In genomic region chr10:29448756-29449592, GRCh38 we compare ENCODE assay signal across 8 cellular contexts.
DNase-seq lines count a peak whose midpoint lies in the region; ATAC-seq and TF ChIP-seq lines count a peak whose summit lies in the region.
"Not testable (repeated sequence)": the region's sequence is repeated elsewhere in the genome, so short reads cannot be mapped to it uniquely, and the experiment has no call there.

No MANE protein-coding gene starts in this region.

- H3K36me3 Mint-ChIP-seq in activated T-cell treated with anti-CD3 and anti-CD28 coated beads, Interleukin-2, amount 50 U/mL, for 4 hours (ENCODE audit: insufficient read depth); naive thymus-derived CD4-positive, alpha-beta T cell: not testable (repeated sequence)

- H3K4me3 Mint-ChIP-seq in activated T-cell treated with anti-CD3 and anti-CD28 coated beads, Interleukin-2, amount 50 U/mL, for 4 hours = not testable (repeated sequence)
- H3K4me3 Mint-ChIP-seq in naive thymus-derived CD4-positive, alpha-beta T cell = peak overlapping the region in 2 of 10 donors; percentile 25 to 43

- ATAC-seq in GM21723 (IDR thresholded peaks at IDR 0.05; ENCODE audit: unreplicated experiment) = peak; percentile 92
- ATAC-seq in activated T-cell treated with anti-CD3 and anti-CD28 coated beads, Interleukin-2, amount 50 U/mL, for 4 hours = peak; percentile 84 to 86
- ATAC-seq in naive thymus-derived CD4-positive, alpha-beta T cell = peak; percentile 87

- not testable (repeated sequence) for H3K4me1 ChIP-seq in Karpas-422 (ENCODE audit: low read length); naive thymus-derived CD4-positive, alpha-beta T cell (ENCODE audit: control insufficient read depth in 2 of 2, insufficient read depth in 2 of 2, low read length in 2 of 2)
- H3K4me1 ChIP-seq in esophagus squamous epithelium = peaks cover 0 to 22% (median 4%) of the 10 kb centered on the region in 3 donors

- not testable (repeated sequence) for H3K9me3 Mint-ChIP-seq in activated T-cell treated with anti-CD3 and anti-CD28 coated beads, Interleukin-2, amount 50 U/mL, for 4 hours; naive thymus-derived CD4-positive, alpha-beta T cell

- CTCF ChIA-PET in RWPE1 (lab: Yijun Ruan, JAX) = interaction anchor here (0.6 to 1.6 kb wide), 9 partner anchors 10 to 458 kb away, joined by 3 to 8 read pairs (median 4); no protein-coding TSS in a partner anchor
- CTCF ChIA-PET in naive thymus-derived CD4-positive, alpha-beta T cell (lab: Charles Lee) = interaction anchor here (0.7 to 0.9 kb wide), 3 partner anchors 14 to 1794 kb away, joined by 3 to 5 read pairs (median 4); no protein-coding TSS in a partner anchor

- TF ChIP-seq POLR2A in esophagus squamous epithelium (IDR thresholded peaks at IDR 0.05) = not testable (repeated sequence)

- intact Hi-C loops in esophagus squamous epithelium (cut with DNase I) = loop anchor here (5.0 kb wide), 1 partner anchor 67 kb away; no protein-coding TSS in a partner anchor
- intact Hi-C loops in naive thymus-derived CD4-positive, alpha-beta T cell (cut with micrococcal nuclease) = loop anchor here (1.0 to 5.0 kb wide), 8 partner anchors 48 to 785 kb away; no protein-coding TSS in a partner anchor

- WGBS in esophagus squamous epithelium, 2 donors = 17 to 25% methylated on average over 11 to 18 of the region's 21 CpGs

- POLR2A ChIA-PET in RWPE1 (lab: Yijun Ruan, JAX; ENCODE audit: low non-redundant PET); naive thymus-derived CD4-positive, alpha-beta T cell (lab: Charles Lee): not testable (repeated sequence)

- H3K27ac Mint-ChIP-seq in naive thymus-derived CD4-positive, alpha-beta T cell = not testable (repeated sequence)

- not testable (repeated sequence) for H2AFZ ChIP-seq in Karpas-422 (ENCODE audit: low read length)

- DNase-seq in DMS79 treated with DMSO at 0.1 percent for 48 hours (lab: John Stamatoyannopoulos, UW) (peak; percentile 0), Karpas-422 (peak; percentile 79), RWPE1 (ENCODE audit: low spot score) (peak; percentile 31)
- peak; percentile 74 for DNase-seq in activated T-cell treated with anti-CD3 and anti-CD28 coated beads, Interleukin-2, amount 50 U/mL, for 4 hours
- not testable (repeated sequence) for DNase-seq in esophagus squamous epithelium (lab: John Stamatoyannopoulos, UW)
- DNase-seq in naive thymus-derived CD4-positive, alpha-beta T cell = peak; percentile 31 to 79 (median 65)
- peak; percentile 50 to 64 for DNase-seq in stimulated activated CD8-positive, alpha-beta memory T cell treated with anti-CD3 and anti-CD28 coated beads, Interleukin-7, amount 100 ng/mL, for 1 hour (ENCODE audit: low read depth in 2 of 2)

- not testable (repeated sequence) for H3K27ac ChIP-seq in Karpas-422 (ENCODE audit: low read length); RWPE1; esophagus squamous epithelium; naive thymus-derived CD4-positive, alpha-beta T cell (ENCODE audit: low read depth, low read length)

- not testable (repeated sequence) for H3K4me2 ChIP-seq in Karpas-422 (ENCODE audit: low read depth, low read length, poor library complexity, severe bottlenecking)

- not testable (repeated sequence) for H4K20me1 ChIP-seq in Karpas-422 (ENCODE audit: insufficient read depth, low read depth, low read length)

- not testable (repeated sequence) for H3K9me3 ChIP-seq in Karpas-422 (ENCODE audit: low read length); esophagus squamous epithelium; naive thymus-derived CD4-positive, alpha-beta T cell (ENCODE audit: control insufficient read depth in 2 of 3, low read length in 3 of 3)

- H3K4me1 Mint-ChIP-seq in activated T-cell treated with anti-CD3 and anti-CD28 coated beads, Interleukin-2, amount 50 U/mL, for 4 hours (ENCODE audit: low read depth) = not testable (repeated sequence)
- H3K4me1 Mint-ChIP-seq in naive thymus-derived CD4-positive, alpha-beta T cell = peaks cover 0 to 17% (median 7%) of the 10 kb centered on the region in 7 donors

- not testable (repeated sequence) for H3K79me2 ChIP-seq in Karpas-422 (ENCODE audit: low read length)

- H3K36me3 ChIP-seq in Karpas-422 (ENCODE audit: insufficient read depth, low read length); esophagus squamous epithelium; naive thymus-derived CD4-positive, alpha-beta T cell (ENCODE audit: control insufficient read depth in 2 of 3, insufficient read depth in 3 of 3, low read length in 3 of 3): not testable (repeated sequence)

- not testable (repeated sequence) for H3K4me3 ChIP-seq in Karpas-422 (ENCODE audit: low read length); esophagus squamous epithelium; naive thymus-derived CD4-positive, alpha-beta T cell (ENCODE audit: low read length)

- not testable (repeated sequence) for H3K9ac ChIP-seq in Karpas-422 (ENCODE audit: low read length)

- H3K9me2 ChIP-seq in Karpas-422 (replicated peaks; ENCODE audit: insufficient read depth, low read length) = not testable (repeated sequence)

- peak; percentile 71 for TF ChIP-seq CTCF in RWPE1 (conservative IDR thresholded peaks at IDR 0.05; ENCODE audit: low read depth)
- TF ChIP-seq CTCF in esophagus squamous epithelium (IDR thresholded peaks at IDR 0.05) = peak; percentile 59 to 93 (median 80)

- H3K27me3 ChIP-seq in Karpas-422 (ENCODE audit: low read length); esophagus squamous epithelium; naive thymus-derived CD4-positive, alpha-beta T cell (ENCODE audit: control insufficient read depth in 2 of 2, insufficient read depth in 2 of 2, low read length in 2 of 2): not testable (repeated sequence)

- H3K27me3 Mint-ChIP-seq in activated T-cell treated with anti-CD3 and anti-CD28 coated beads, Interleukin-2, amount 50 U/mL, for 4 hours (ENCODE audit: low read depth); naive thymus-derived CD4-positive, alpha-beta T cell: not testable (repeated sequence)
